In genomic region chr7:110544199-110544598, GRCh38 we compare ENCODE assay signal across 27 cellular contexts.
A peak's percentile ranks its signal among the peaks of the same experiment; 100 is the strongest.
DNase-seq lines count a peak whose midpoint lies in the region; ATAC-seq and TF ChIP-seq lines count a peak whose summit lies in the region.
"Had no signal": no experiment of that assay in that cellular context is flagged by ENCODE, and none has a peak within 500 bp of the region (broad histone marks: within the 10 kb centered on the region; RNA-seq: fewer than 3 reads in every experiment).

No MANE protein-coding gene starts in this region.

- in situ Hi-C loops in astrocyte of the spinal cord (cut with HindIII; ENCODE audit: low sequenced_read_pairs), result no loop called here

- no peaks in the 10 kb centered on the region for H4K20me1 ChIP-seq in DND-41 (ENCODE audit: insufficient read depth, low read length)

- TF ChIP-seq CTCF in DND-41 (IDR thresholded peaks at IDR 0.05; ENCODE audit: borderline replicate concordance, extremely low read depth, low read length, poor library complexity, severe bottlenecking), result no peak
- no peak for TF ChIP-seq CTCF in HFFc6 (IDR thresholded peaks at IDR 0.05)
- no peak for TF ChIP-seq CTCF in astrocyte of the spinal cord (IDR thresholded peaks at IDR 0.05; ENCODE audit: low read depth, low read length)
- no peak for TF ChIP-seq CTCF in chondrocyte (IDR thresholded peaks at IDR 0.05)
- no peak for TF ChIP-seq CTCF in suprapubic skin (IDR thresholded peaks at IDR 0.05)

- no peaks in the 10 kb centered on the region for H3K27me3 ChIP-seq in DND-41 (ENCODE audit: insufficient read depth, low read length, poor library complexity)
- no peaks in the 10 kb centered on the region for H3K27me3 ChIP-seq in suprapubic skin

- no peak overlapping the region for H3K4me2 ChIP-seq in DND-41 (ENCODE audit: insufficient read depth, low read length)
- H3K4me2 ChIP-seq: A549, GM23338, KMS-11 had no signal

- no peak for ATAC-seq in DND-41 (ENCODE audit: insufficient read depth, low read depth)
- ATAC-seq: A549, GM23338 had no signal

- H3K9me3 ChIP-seq in DND-41 (ENCODE audit: insufficient read depth, low read length, severe bottlenecking) (no peaks in the 10 kb centered on the region), suprapubic skin (no peaks in the 10 kb centered on the region)
- H3K9me3 ChIP-seq: A549 had no signal

- no peak for TF ChIP-seq POLR2A in suprapubic skin (IDR thresholded peaks at IDR 0.05)

- 86% methylated on average over 1 of the region's 1 CpG for whole genome bisulfite sequencing in suprapubic skin

- no peak overlapping the region for H3K4me3 ChIP-seq in DND-41 (ENCODE audit: low read depth in 1 of 2, low read length in 2 of 2)
- H3K4me3 ChIP-seq in astrocyte of the spinal cord (ENCODE audit: low read depth, low read length), result no peak overlapping the region
- H3K4me3 ChIP-seq in suprapubic skin, result no peak overlapping the region
- H3K4me3 ChIP-seq: A549, GM23338, SK-N-MC had no signal

- no peaks in the 10 kb centered on the region for H3K79me2 ChIP-seq in DND-41 (ENCODE audit: insufficient read depth, low read length)

- H3K27me3 Mint-ChIP-seq in HFFc6 (ENCODE audit: insufficient read depth) (no peaks in the 10 kb centered on the region), chondrocyte (ENCODE audit: low read depth) (no peaks in the 10 kb centered on the region)
- H3K27me3 Mint-ChIP-seq: B cell; CD8-positive, alpha-beta memory T cell; IgD-negative memory B cell had no signal

- no peak overlapping the region for H3K9ac ChIP-seq in DND-41 (ENCODE audit: low read depth, low read length)
- H3K9ac ChIP-seq: KMS-11 had no signal

- peaks cover 94% of the 10 kb centered on the region for H3K4me1 Mint-ChIP-seq in HFFc6 (ENCODE audit: low read depth)
- H3K4me1 Mint-ChIP-seq in chondrocyte (ENCODE audit: low read depth), result peaks cover 8% of the 10 kb centered on the region
- H3K4me1 Mint-ChIP-seq: B cell; CD14-positive monocyte; CD8-positive, alpha-beta memory T cell; GM23338; H9; IgD-negative memory B cell had no signal

- H3K27ac ChIP-seq in DND-41 (ENCODE audit: low read length) (no peak overlapping the region), suprapubic skin (no peak overlapping the region)
- H3K27ac ChIP-seq: A549, KMS-11, SK-N-MC had no signal

- DNase-seq in DND-41 (no peak), HFFc6 (peak; percentile 50), astrocyte of the spinal cord (ENCODE audit: low read depth, low spot score) (peak; percentile 43), iris pigment epithelial cell (ENCODE audit: low read depth) (peak; percentile 47), AML-193 (lab: John Stamatoyannopoulos, UW) (no peak), activated gamma-delta T cell treated with Interleukin-2 at 50 U/mL for 16 hours (no peak), chondrocyte (ENCODE audit: low spot score) (no peak), suprapubic skin (ENCODE audit: low spot score in 2 of 2) (no peak)
- DNase-seq: CD8-positive, alpha-beta memory T cell; DMS79 treated with DMSO at 0.1 percent for 48 hours; H9; NCI-H1092; NCI-H1417 treated with DMSO at 0.1 percent for 48 hours; NCI-H1694 treated with DMSO at 0.1 percent for 48 hours; NCI-H2081; NCI-H2227 treated with DMSO at 0.1 percent for 48 hours; NCI-H510A; NCI-H69; RPMI8226; SHP77 treated with DMSO at 0.1 percent for 48 hours had no signal

- H3K4me1 ChIP-seq in DND-41 (ENCODE audit: insufficient read depth, low read length) (no peaks in the 10 kb centered on the region), suprapubic skin (no peaks in the 10 kb centered on the region)

- peak overlapping the region; percentile 30; the same call in 1 of the 2 replicates for H3K4me3 Mint-ChIP-seq in HFFc6
- H3K4me3 Mint-ChIP-seq in chondrocyte (ENCODE audit: unreplicated experiment), result no peak overlapping the region
- H3K4me3 Mint-ChIP-seq: B cell; CD14-positive monocyte; CD8-positive, alpha-beta memory T cell; GM23338; H9; IgD-negative memory B cell had no signal

- TF ChIP-seq EP300 in suprapubic skin (IDR thresholded peaks at IDR 0.05), result no peak

- peaks cover 37% of the 10 kb centered on the region for H3K36me3 Mint-ChIP-seq in HFFc6 (ENCODE audit: low read depth)
- no peaks in the 10 kb centered on the region for H3K36me3 Mint-ChIP-seq in chondrocyte (ENCODE audit: low read depth)
- H3K36me3 Mint-ChIP-seq: CD14-positive monocyte; CD8-positive, alpha-beta memory T cell; IgD-negative memory B cell had no signal

- peak overlapping the region; percentile 19; the same call in 1 of the 2 replicates for H2AFZ ChIP-seq in DND-41 (ENCODE audit: low read depth, low read length)
- H2AFZ ChIP-seq: GM23338 had no signal

- H3K36me3 ChIP-seq in DND-41 (ENCODE audit: insufficient read depth, low read length), result no peaks in the 10 kb centered on the region
- H3K36me3 ChIP-seq in suprapubic skin, result no peaks in the 10 kb centered on the region

- H3K27ac Mint-ChIP-seq in HFFc6 (peak overlapping the region; percentile 75), chondrocyte (ENCODE audit: unreplicated experiment) (no peak overlapping the region)
- H3K27ac Mint-ChIP-seq: B cell; CD14-positive monocyte; CD8-positive, alpha-beta memory T cell; GM23338; H9; IgD-negative memory B cell had no signal

- H3K9me3 Mint-ChIP-seq in HFFc6 (peaks cover 28% of the 10 kb centered on the region), chondrocyte (ENCODE audit: low read depth) (no peaks in the 10 kb centered on the region)
- H3K9me3 Mint-ChIP-seq: GM23338, H9 had no signal

Comparison
In these comparisons a context has a peak if more than half of its experiments do, and no peak if none do; other contexts are left out.
1. DNase-seq: peak in HFFc6 (single experiment), astrocyte of the spinal cord (single experiment) and iris pigment epithelial cell (single experiment); none in DND-41 (single experiment), AML-193 (0 of 2), activated gamma-delta T cell treated with Interleukin-2 at 50 U/mL for 16 hours (single experiment), chondrocyte (single experiment) and suprapubic skin (0 of 2).